In the genomic region with DNA sequence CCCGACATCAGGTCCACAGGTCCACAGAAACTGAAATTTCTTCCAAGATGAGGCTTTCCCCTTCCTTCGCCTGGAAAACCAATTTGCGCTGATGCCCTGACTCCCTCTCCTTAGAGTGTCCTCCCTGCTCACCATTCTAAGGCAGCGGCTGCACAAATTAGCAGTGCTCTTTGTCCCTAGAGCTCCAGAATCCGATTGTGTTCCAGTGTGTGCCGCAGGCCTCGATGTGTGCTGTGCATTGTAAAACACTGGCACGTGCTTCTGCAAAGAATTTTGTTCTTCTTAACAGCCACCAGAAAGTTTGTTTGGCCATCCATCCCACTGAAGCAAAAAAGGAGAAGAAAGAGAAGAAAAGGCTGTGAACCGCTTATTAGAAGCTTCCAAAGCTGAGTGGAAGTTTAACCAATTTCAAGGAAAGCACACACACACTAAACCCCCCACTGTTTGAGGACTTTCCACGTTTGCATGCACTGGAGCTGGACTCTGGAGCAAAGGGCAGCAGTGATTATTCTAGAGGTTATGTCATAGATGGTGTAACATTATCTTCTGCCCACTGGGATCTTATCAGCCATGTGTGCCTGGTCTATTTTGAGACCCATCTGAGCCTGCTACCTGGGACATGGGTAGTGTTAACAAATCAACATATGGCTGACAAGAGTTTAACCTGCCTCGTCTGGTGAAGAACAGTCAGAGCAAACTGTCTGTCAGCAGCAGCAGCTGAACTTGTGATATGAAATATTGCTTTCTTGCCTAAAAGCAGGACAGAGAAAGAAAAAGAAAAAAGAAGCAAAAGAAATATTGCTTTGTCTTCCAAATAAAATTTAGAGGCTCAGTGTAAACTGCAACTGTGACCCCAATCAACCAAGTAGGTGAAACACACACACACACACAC, we compare ENCODE assay signal across 11 cellular contexts.
A peak's percentile ranks its signal among the peaks of the same experiment; 100 is the strongest.
DNase-seq lines count a peak whose midpoint lies in the region; ATAC-seq and TF ChIP-seq lines count a peak whose summit lies in the region.
"Had no signal": no experiment of that assay in that cellular context is flagged by ENCODE, and none has a peak within 500 bp of the region (broad histone marks: within the 10 kb centered on the region; RNA-seq: fewer than 3 reads in every experiment).

No MANE protein-coding gene starts in this region.

- TF ChIP-seq CTCF in A673 (conservative IDR thresholded peaks at IDR 0.05; ENCODE audit: low read depth, low read length) (no peak), endodermal cell (conservative IDR thresholded peaks at IDR 0.05) (no peak)

- no peak overlapping the region for H3K4me3 ChIP-seq in A673 (ENCODE audit: low read depth, low read length, poor library complexity, severe bottlenecking)
- no peak overlapping the region for H3K4me3 ChIP-seq in endodermal cell (ENCODE audit: low read length)
- no peak overlapping the region for H3K4me3 ChIP-seq in mucosa of stomach (ENCODE audit: low read length)
- H3K4me3 ChIP-seq: sigmoid colon had no signal

- DNase-seq in A673 (ENCODE audit: low spot score), result no peak
- peak; percentile 55 for DNase-seq in HuH-7.5 (ENCODE audit: low spot score)
- peak; percentile 63 for DNase-seq in endodermal cell
- DNase-seq in NCI-H2029 (lab: John Stamatoyannopoulos, UW), result no peak
- DNase-seq in activated CD4-positive, alpha-beta T cell treated with anti-CD3 and anti-CD28 coated beads for 48 hours, result no peak
- no peak for DNase-seq in effector CD4-positive, alpha-beta T cell
- DNase-seq: activated CD4-positive, CD25-positive, alpha-beta regulatory T cell; sigmoid colon had no signal

- H3K9me3 ChIP-seq in A673 (ENCODE audit: low read depth, low read length, poor library complexity, severe bottlenecking) (no peaks in the 10 kb centered on the region), endodermal cell (ENCODE audit: control insufficient read depth, low read length) (no peaks in the 10 kb centered on the region), mucosa of stomach (ENCODE audit: control insufficient read depth, low read length) (no peaks in the 10 kb centered on the region)
- H3K9me3 ChIP-seq: sigmoid colon had no signal

- H3K27me3 ChIP-seq in A673 (replicated peaks; ENCODE audit: insufficient read depth, low read depth, low read length, poor library complexity), result no peaks in the 10 kb centered on the region
- H3K27me3 ChIP-seq in endodermal cell (ENCODE audit: control insufficient read depth, insufficient read depth, low read length, poor library complexity, severe bottlenecking), result no peaks in the 10 kb centered on the region
- H3K27me3 ChIP-seq in mucosa of stomach (ENCODE audit: control insufficient read depth, insufficient read depth, low read length), result no peaks in the 10 kb centered on the region
- H3K27me3 ChIP-seq: sigmoid colon had no signal

- 63 to 72% methylated on average over 10 to 11 of the region's 11 CpGs for WGBS in endodermal cell (ENCODE audit: insufficient coverage in 1 of 2, insufficient read length in 1 of 2), 2 experiments

- POLR2A ChIA-PET in A673 (lab: Charles Lee; ENCODE audit: low non-redundant PET), result no interaction called here

- H3K4me3 Mint-ChIP-seq in endodermal cell, result no peak overlapping the region

- H3K9ac ChIP-seq in endodermal cell (ENCODE audit: extremely low read depth, low read length, poor library complexity, severe bottlenecking) (peak overlapping the region; percentile 30), mucosa of stomach (ENCODE audit: low read length) (peak overlapping the region; percentile 25)

- H3K27ac ChIP-seq in A673 (ENCODE audit: low read depth, low read length, poor library complexity, severe bottlenecking), result peak overlapping the region; percentile 26
- no peak overlapping the region for H3K27ac ChIP-seq in endodermal cell (ENCODE audit: low read depth, low read length)
- H3K27ac ChIP-seq: sigmoid colon had no signal

- no peaks in the 10 kb centered on the region for H3K9me3 Mint-ChIP-seq in endodermal cell
- H3K9me3 Mint-ChIP-seq: activated T-helper 2 cell treated with anti-CD3 and anti-CD28 coated beads, Interferon-gamma antibody, Interleukin-2, Interleukin-4, amounts not matched to agents 10 μg/mL and 5 μg/mL and 100 μg/mL, durations not matched to agents 14 hours and 24 hours and 36 hours had no signal

- peaks cover 25% of the 10 kb centered on the region for H3K4me1 Mint-ChIP-seq in endodermal cell

- no TSS peak for BruUV-seq in A673 (replicated peaks; lab: Mats Ljungman, UMichigan)

- H3K27me3 Mint-ChIP-seq in endodermal cell (ENCODE audit: insufficient read depth), result no peaks in the 10 kb centered on the region

- H3K4me1 ChIP-seq in A673 (ENCODE audit: insufficient read depth, low read length, poor library complexity, severe bottlenecking) (peaks cover 26% of the 10 kb centered on the region), endodermal cell (ENCODE audit: control insufficient read depth, insufficient read depth, low read length) (peaks cover 18% of the 10 kb centered on the region), mucosa of stomach (ENCODE audit: control insufficient read depth, insufficient read depth, low read length) (peaks cover 22% of the 10 kb centered on the region)
- H3K4me1 ChIP-seq: sigmoid colon had no signal

- intact Hi-C loops in A673 (cut with micrococcal nuclease; ENCODE audit: unreplicated experiment), result no loop called here

- H3K36me3 ChIP-seq in A673 (ENCODE audit: insufficient read depth, low read length, poor library complexity, severe bottlenecking) (no peaks in the 10 kb centered on the region), endodermal cell (ENCODE audit: control insufficient read depth, insufficient read depth, low read length) (no peaks in the 10 kb centered on the region), mucosa of stomach (ENCODE audit: control insufficient read depth, insufficient read depth, low read length) (no peaks in the 10 kb centered on the region)
- H3K36me3 ChIP-seq: sigmoid colon had no signal

- CTCF ChIA-PET in A673 (lab: Charles Lee), result no interaction called here

- peak overlapping the region; percentile 90 for H3K27ac Mint-ChIP-seq in endodermal cell
- H3K27ac Mint-ChIP-seq: activated T-helper 2 cell treated with anti-CD3 and anti-CD28 coated beads, Interferon-gamma antibody, Interleukin-2, Interleukin-4, amounts not matched to agents 10 μg/mL and 5 μg/mL and 100 μg/mL, durations not matched to agents 14 hours and 24 hours and 36 hours had no signal

- ATAC-seq in GM18907 (IDR thresholded peaks at IDR 0.05; ENCODE audit: unreplicated experiment), result no peak

- H3K36me3 Mint-ChIP-seq in endodermal cell (ENCODE audit: low read depth), result no peaks in the 10 kb centered on the region

Comparison
In these comparisons a context has a peak if more than half of its experiments do, and no peak if none do; other contexts are left out.
1. DNase-seq: peak in HuH-7.5 (single experiment) and endodermal cell (single experiment); none in A673 (single experiment), NCI-H2029 (single experiment), activated CD4-positive, alpha-beta T cell treated with anti-CD3 and anti-CD28 coated beads for 48 hours (single experiment) and effector CD4-positive, alpha-beta T cell (single experiment).